33 cellular contexts compared by ENCODE assay signal in genomic region chr12:127832172-127832571, GRCh38.
"Had no signal": no experiment of that assay in that cellular context is flagged by ENCODE, and none has a peak within 500 bp of the region (broad histone marks: within the 10 kb centered on the region; RNA-seq: fewer than 3 reads in every experiment).

No MANE protein-coding gene starts in this region.

- FAIRE-seq: astrocyte, bronchial epithelial cell had no signal

- H3K9me3 ChIP-seq: adrenal gland, ascending aorta, body of pancreas, breast epithelium had no signal

- H3K36me3 ChIP-seq: adrenal gland, ascending aorta, brain microvascular endothelial cell, breast epithelium, cardiac muscle cell had no signal

- H3K27ac ChIP-seq: adrenal gland, ascending aorta, body of pancreas, brain microvascular endothelial cell, breast epithelium, cardiac muscle cell had no signal

- ATAC-seq: activated naive CD4-positive, alpha-beta T cell treated with anti-CD3 and anti-CD28 coated beads, Interleukin-2, amount 50 U/mL, for 72 hours; activated naive CD8-positive, alpha-beta T cell treated with anti-CD3 and anti-CD28 coated beads, Interleukin-2, amount 50 U/mL, for 24 hours; activated T-cell treated with anti-CD3 and anti-CD28 coated beads, Interleukin-2, amount 50 U/mL, for 4 hours; activated T-cell treated with anti-CD3 and anti-CD28 coated beads, Interleukin-2, amount 50 U/mL, for 72 hours; activated T-helper 17 cell treated with anti-CD3 and anti-CD28 coated beads, Interleukin-2, amount 50 U/mL, for 72 hours; body of pancreas had no signal

- H3K4me3 ChIP-seq: adrenal gland, ascending aorta, body of pancreas, breast epithelium, cardiac muscle cell had no signal

- H3K27me3 ChIP-seq: adrenal gland, ascending aorta, body of pancreas, brain microvascular endothelial cell, breast epithelium, cardiac muscle cell had no signal

- DNase-seq: activated effector memory CD4-positive, alpha-beta T cell treated with anti-CD3 and anti-CD28 coated beads, Interleukin-2, amount 50 U/mL, for 16 hours; activated effector memory CD4-positive, alpha-beta T cell treated with Interleukin-2 at 50 U/mL for 16 hours; activated gamma-delta T cell; activated gamma-delta T cell treated with Interleukin-2 at 50 U/mL for 16 hours; activated naive CD4-positive, alpha-beta T cell; activated naive CD4-positive, alpha-beta T cell treated with anti-CD3 and anti-CD28 coated beads for 36 hours; activated naive CD4-positive, alpha-beta T cell treated with anti-CD3 and anti-CD28 coated beads, Interleukin-2, amount 10 ng/mL, durations not matched to agents 7 days and 5 days; activated naive CD4-positive, alpha-beta T cell treated with anti-CD3 and anti-CD28 coated beads, Interleukin-2, amount 50 U/mL, for 16 hours; activated naive CD4-positive, alpha-beta T cell treated with Interleukin-2 at 50 U/mL for 16 hours; activated naive CD8-positive, alpha-beta T cell treated with anti-CD3 and anti-CD28 coated beads for 36 hours; activated naive CD8-positive, alpha-beta T cell treated with anti-CD3 and anti-CD28 coated beads, Interleukin-2, amount 10 ng/mL, durations not matched to agents 7 days and 5 days; activated naive CD8-positive, alpha-beta T cell treated with anti-CD3 and anti-CD28 coated beads, Interleukin-2, amount 50 U/mL, for 24 hours; activated T-cell treated with anti-CD3 and anti-CD28 coated beads, Interleukin-2, amount 50 U/mL, for 24 hours; activated T-cell treated with anti-CD3 and anti-CD28 coated beads, Interleukin-2, amount 50 U/mL, for 4 hours; activated T-cell treated with anti-CD3 and anti-CD28 coated beads, Interleukin-2, amount 50 U/mL, for 48 hours; activated T-cell treated with anti-CD3 and anti-CD28 coated beads, Interleukin-2, amount 50 U/mL, for 72 hours; adrenal gland; amniotic stem cell; amygdala; anterior cingulate cortex; aorta; body of pancreas; brain microvascular endothelial cell; caudate nucleus; central memory CD4-positive, alpha-beta T cell; cerebellar nuclear complex had no signal

- H3K4me1 ChIP-seq: adrenal gland, ascending aorta, body of pancreas, breast epithelium had no signal
